14 cellular contexts compared by ENCODE assay signal in the genomic region with DNA sequence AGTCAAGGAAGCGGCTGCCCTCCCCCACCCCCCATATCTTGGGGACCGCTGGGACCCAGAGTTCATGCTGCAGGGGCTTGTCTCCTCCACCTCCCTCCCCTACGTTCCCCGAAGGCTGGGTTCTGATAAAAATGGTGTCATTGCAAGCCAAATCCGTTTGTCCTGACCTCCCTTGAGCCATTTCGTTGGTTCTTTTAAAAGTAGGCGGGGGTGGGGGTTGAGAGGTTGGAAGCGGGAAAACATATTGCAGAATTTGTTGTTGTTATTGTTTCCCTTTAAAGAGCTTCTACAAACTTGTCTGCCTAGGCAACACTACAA. TPM values are rescaled to one million over a fixed set of nuclear protein-coding genes. Genes with fewer than 3 reads are reported as not detected.
DNase-seq lines count a peak whose midpoint lies in the region; ATAC-seq, FAIRE-seq and TF ChIP-seq lines count a peak whose summit lies in the region.
"Had no signal": no experiment of that assay in that cellular context is flagged by ENCODE, and none has a peak within 500 bp of the region (broad histone marks: within the 10 kb centered on the region; RNA-seq: fewer than 3 reads in every experiment).

No MANE protein-coding gene starts in this region.

- H3K4me3 Mint-ChIP-seq in T-helper 17 cell, result peak overlapping the region; percentile 67
- peak overlapping the region; percentile 87 for H3K4me3 Mint-ChIP-seq in glutamatergic neuron (ENCODE audit: unreplicated experiment)

- peaks cover 2% of the 10 kb centered on the region for H3K36me3 Mint-ChIP-seq in T-helper 17 cell (ENCODE audit: low read depth)
- peaks cover 5% of the 10 kb centered on the region for H3K36me3 Mint-ChIP-seq in glutamatergic neuron (ENCODE audit: unreplicated experiment)

- FAIRE-seq in pancreas (lab: Jason Lieb, UNC), result no peak

- peaks cover 3% of the 10 kb centered on the region for H3K4me1 Mint-ChIP-seq in T-helper 17 cell
- H3K4me1 Mint-ChIP-seq in glutamatergic neuron (ENCODE audit: low read depth, unreplicated experiment), result no peaks in the 10 kb centered on the region

- ATAC-seq in T-helper 17 cell, result no peak
- peak; percentile 11 to 48 (median 32) for ATAC-seq in pancreas
- ATAC-seq in GM21619 (IDR thresholded peaks at IDR 0.05; ENCODE audit: unreplicated experiment), result no peak
- ATAC-seq in HG02571 (IDR thresholded peaks at IDR 0.05; ENCODE audit: unreplicated experiment), result no peak

- DNase-seq in DMS53 (lab: John Stamatoyannopoulos, UW) (peak; percentile 47), DMS53 treated with DMSO at 0.1 percent for 48 hours (lab: John Stamatoyannopoulos, UW; ENCODE audit: unreplicated experiment) (no peak), T-helper 17 cell (no peak), glutamatergic neuron (no peak), pancreas (no peak), NOMO-1 (lab: John Stamatoyannopoulos, UW; ENCODE audit: unreplicated experiment in 2 of 2) (no peak)
- DNase-seq: activated naive CD4-positive, alpha-beta T cell; NCI-H1436; NCI-H774; thyroid gland had no signal

- TF ChIP-seq CTCF in glutamatergic neuron (IDR thresholded peaks at IDR 0.05; ENCODE audit: partially characterized antibody, unreplicated experiment) (no peak), pancreas (IDR thresholded peaks at IDR 0.05) (no peak)

- peaks cover 0 to 24% (median 17%) of the 10 kb centered on the region in 3 donors for H3K4me1 ChIP-seq in pancreas

- no peaks in the 10 kb centered on the region for H3K27me3 ChIP-seq in pancreas

- peak overlapping the region; percentile 55 to 84 (median 61) for H3K4me3 ChIP-seq in pancreas
- H3K4me3 ChIP-seq: thyroid gland had no signal

- peaks cover 67% of the 10 kb centered on the region for H3K27me3 Mint-ChIP-seq in T-helper 17 cell
- peaks cover 2% of the 10 kb centered on the region for H3K27me3 Mint-ChIP-seq in glutamatergic neuron (ENCODE audit: unreplicated experiment)

- WGBS in pancreas, 2 donors, result 0 to 2% methylated on average over 8 of the region's 8 CpGs

- H3K9me3 ChIP-seq in T-helper 17 cell (ENCODE audit: control insufficient read depth, low read length, poor library complexity, severe bottlenecking) (no peaks in the 10 kb centered on the region), pancreas (no peaks in the 10 kb centered on the region)
- H3K9me3 ChIP-seq: thyroid gland had no signal

- no peak overlapping the region for H3K27ac Mint-ChIP-seq in T-helper 17 cell
- H3K27ac Mint-ChIP-seq in glutamatergic neuron (ENCODE audit: unreplicated experiment), result peak overlapping the region; percentile 71

- intact Hi-C loops in pancreas (cut with DNase I), result no loop called here

- peaks cover 6% of the 10 kb centered on the region for H3K9me3 Mint-ChIP-seq in glutamatergic neuron (ENCODE audit: unreplicated experiment)

- H3K36me3 ChIP-seq in pancreas, result no peaks in the 10 kb centered on the region
- H3K36me3 ChIP-seq: thyroid gland had no signal

- H3K27ac ChIP-seq in pancreas, result peak overlapping the region; percentile 83 to 95 (median 87)
- H3K27ac ChIP-seq: 22Rv1, thyroid gland had no signal

RNA-seq across cellular contexts. Expression of a gene that starts 0.7 kb away (rescaled TPM):
- total RNA-seq in T-helper 17 cell (not detected), glutamatergic neuron (ENCODE audit: unreplicated experiment) (8.3 TPM), pancreas (100 to 1,000 TPM in 2 of 6 donors, 10 to 100 TPM in 4; 83.8 to 174 (median 96.2) TPM)
- polyA plus RNA-seq in pancreas, result 100 to 1,000 TPM in 1 of 2 donors, 10 to 100 TPM in 1; 96.5 to 258 TPM
- total RNA-seq: glomerular endothelial cell had no signal

Comparison
In these comparisons a context has a peak if more than half of its experiments do, and no peak if none do; other contexts are left out.
1. ATAC-seq: peak in pancreas (4 of 4); none in T-helper 17 cell (single experiment), GM21619 (single experiment) and HG02571 (single experiment).